8 cellular contexts compared by ENCODE assay signal in the genomic region with DNA sequence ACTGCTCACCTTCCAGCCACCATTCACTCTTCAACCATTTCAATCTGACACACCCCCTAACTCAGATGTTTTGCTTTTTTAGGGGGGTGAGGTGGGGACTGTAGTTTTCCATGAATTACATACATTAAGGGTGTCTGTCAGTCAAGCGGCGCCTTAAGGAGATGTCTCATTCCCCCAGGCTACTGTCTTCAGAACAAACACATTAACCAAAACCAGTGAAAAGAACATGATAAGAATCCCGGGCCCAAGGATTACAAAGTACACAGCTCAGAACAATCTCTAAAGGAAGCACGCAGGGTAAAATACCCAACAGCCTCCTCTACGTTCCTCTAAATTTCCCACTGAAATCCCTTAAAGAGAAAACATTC.
DNase-seq lines count a peak whose midpoint lies in the region; ATAC-seq and TF ChIP-seq lines count a peak whose summit lies in the region.

No MANE protein-coding gene starts in this region.

- H3K4me3 Mint-ChIP-seq in endodermal cell: peak overlapping the region; percentile 80
- peak overlapping the region; percentile 94 for H3K4me3 Mint-ChIP-seq in nephron progenitor cell

- ATAC-seq in GM21786 (IDR thresholded peaks at IDR 0.05; ENCODE audit: unreplicated experiment) (no peak), GM21447 (IDR thresholded peaks at IDR 0.05; ENCODE audit: unreplicated experiment) (no peak)

- WGBS in endodermal cell (ENCODE audit: insufficient coverage in 1 of 2, insufficient read length in 1 of 2), 2 experiments: 16 to 20% methylated on average over 2 to 5 of the region's 5 CpGs

- H3K4me1 Mint-ChIP-seq in endodermal cell: peaks cover 19% of the 10 kb centered on the region
- peaks cover 41% of the 10 kb centered on the region for H3K4me1 Mint-ChIP-seq in nephron progenitor cell

- H3K36me3 Mint-ChIP-seq in endodermal cell (ENCODE audit: low read depth) (no peaks in the 10 kb centered on the region), nephron progenitor cell (ENCODE audit: low read depth) (peaks cover 5% of the 10 kb centered on the region)

- H3K9me3 ChIP-seq in NT2/D1 (ENCODE audit: insufficient read depth, low read length) (no peaks in the 10 kb centered on the region), endodermal cell (ENCODE audit: control insufficient read depth, low read length) (no peaks in the 10 kb centered on the region)

- no peaks in the 10 kb centered on the region for H3K27me3 ChIP-seq in NT2/D1 (ENCODE audit: insufficient read depth, insufficient read length)
- no peaks in the 10 kb centered on the region for H3K27me3 ChIP-seq in endodermal cell (ENCODE audit: control insufficient read depth, insufficient read depth, low read length, poor library complexity, severe bottlenecking)

- peak overlapping the region; percentile 83 for H3K9ac ChIP-seq in NT2/D1 (ENCODE audit: insufficient read length, low read depth)
- H3K9ac ChIP-seq in endodermal cell (ENCODE audit: extremely low read depth, low read length, poor library complexity, severe bottlenecking): peak overlapping the region; percentile 76

- no peaks in the 10 kb centered on the region for H3K36me3 ChIP-seq in NT2/D1 (ENCODE audit: insufficient read depth, insufficient read length, low read length)
- no peaks in the 10 kb centered on the region for H3K36me3 ChIP-seq in endodermal cell (ENCODE audit: control insufficient read depth, insufficient read depth, low read length)

- peaks cover 3% of the 10 kb centered on the region for H3K9me3 Mint-ChIP-seq in endodermal cell
- peaks cover 6% of the 10 kb centered on the region for H3K9me3 Mint-ChIP-seq in nephron progenitor cell

- H3K27ac ChIP-seq in endodermal cell (ENCODE audit: low read depth, low read length): no peak overlapping the region

- TF ChIP-seq CTCF in endodermal cell (conservative IDR thresholded peaks at IDR 0.05): no peak
- TF ChIP-seq CTCF in nephron progenitor cell (IDR thresholded peaks at IDR 0.05): no peak

- H3K27ac Mint-ChIP-seq in endodermal cell: peak overlapping the region; percentile 95
- H3K27ac Mint-ChIP-seq in nephron progenitor cell: peak overlapping the region; percentile 94

- DNase-seq in NT2/D1 (ENCODE audit: low read depth, low spot score): no peak
- peak; percentile 58 for DNase-seq in endodermal cell
- DNase-seq in nephron progenitor cell: no peak
- no peak for DNase-seq in AML-193 (lab: John Stamatoyannopoulos, UW)
- DNase-seq in stimulated activated CD4-positive, alpha-beta T cell treated with anti-CD3 and anti-CD28 coated beads, Interleukin-4, amount 100 ng/mL, for 1 hour: no peak

- peak overlapping the region; percentile 81 for H3K4me3 ChIP-seq in GM08714 (ENCODE audit: low read length)
- peak overlapping the region; percentile 72 for H3K4me3 ChIP-seq in NT2/D1 (ENCODE audit: insufficient read length, low read depth)
- peak overlapping the region; percentile 89 for H3K4me3 ChIP-seq in endodermal cell (ENCODE audit: low read length)

- no peaks in the 10 kb centered on the region for H3K4me1 ChIP-seq in NT2/D1 (ENCODE audit: insufficient read depth, insufficient read length)
- no peaks in the 10 kb centered on the region for H3K4me1 ChIP-seq in endodermal cell (ENCODE audit: control insufficient read depth, insufficient read depth, low read length)

- H3K27me3 Mint-ChIP-seq in endodermal cell (ENCODE audit: insufficient read depth) (no peaks in the 10 kb centered on the region), nephron progenitor cell (ENCODE audit: low read depth, poor library complexity) (peaks cover 4% of the 10 kb centered on the region)
